In genomic region chr5:178432421-178433272, GRCh38 we compare ENCODE assay signal across 23 cellular contexts.
DNase-seq lines count a peak whose midpoint lies in the region; ATAC-seq, FAIRE-seq and TF ChIP-seq lines count a peak whose summit lies in the region.
"Had no signal": no experiment of that assay in that cellular context is flagged by ENCODE, and none has a peak within 500 bp of the region (broad histone marks: within the 10 kb centered on the region; RNA-seq: fewer than 3 reads in every experiment).

No MANE protein-coding gene starts in this region.

- H3K27me3 ChIP-seq in astrocyte (ENCODE audit: insufficient read depth, low read length) (no peaks in the 10 kb centered on the region), lung (ENCODE audit: control insufficient read depth, insufficient read depth) (no peaks in the 10 kb centered on the region), suprapubic skin (no peaks in the 10 kb centered on the region), colonic mucosa (no peaks in the 10 kb centered on the region)

- no peaks in the 10 kb centered on the region for H3K27me3 Mint-ChIP-seq in activated CD4-positive, alpha-beta memory T cell treated with anti-CD3 and anti-CD28 coated beads, Interleukin-2, amount 10 ng/mL, durations not matched to agents 7 days and 5 days
- H3K27me3 Mint-ChIP-seq in activated CD4-positive, alpha-beta memory T cell treated with anti-CD3 and anti-CD28 coated beads for 36 hours, result peaks cover 3% of the 10 kb centered on the region
- H3K27me3 Mint-ChIP-seq in astrocyte (ENCODE audit: low read depth, unreplicated experiment), result peaks cover 42% of the 10 kb centered on the region

- H3K27ac Mint-ChIP-seq in activated CD4-positive, alpha-beta memory T cell treated with anti-CD3 and anti-CD28 coated beads, Interleukin-2, amount 10 ng/mL, durations not matched to agents 7 days and 5 days, result no peak overlapping the region
- no peak overlapping the region for H3K27ac Mint-ChIP-seq in activated CD4-positive, alpha-beta memory T cell treated with anti-CD3 and anti-CD28 coated beads for 36 hours
- H3K27ac Mint-ChIP-seq in astrocyte (ENCODE audit: unreplicated experiment), result peak overlapping the region; percentile 34
- H3K27ac Mint-ChIP-seq: activated CD8-positive, alpha-beta T cell treated with anti-CD3 and anti-CD28 coated beads, Interleukin-2, amount 10 ng/mL, durations not matched to agents 7 days and 5 days; activated T-helper 2 cell treated with anti-CD3 and anti-CD28 coated beads, Interferon-gamma antibody, Interleukin-2, Interleukin-4, amounts not matched to agents 10 μg/mL and 5 μg/mL and 100 μg/mL, durations not matched to agents 14 hours and 24 hours and 36 hours; memory B cell; natural killer cell had no signal

- H3K4me2 ChIP-seq in astrocyte (ENCODE audit: low read length), result no peak overlapping the region

- H3K9me3 Mint-ChIP-seq in activated CD4-positive, alpha-beta memory T cell treated with anti-CD3 and anti-CD28 coated beads, Interleukin-2, amount 10 ng/mL, durations not matched to agents 7 days and 5 days, result no peaks in the 10 kb centered on the region
- H3K9me3 Mint-ChIP-seq in activated CD4-positive, alpha-beta memory T cell treated with anti-CD3 and anti-CD28 coated beads for 36 hours, result no peaks in the 10 kb centered on the region
- peaks cover 6% of the 10 kb centered on the region for H3K9me3 Mint-ChIP-seq in astrocyte (ENCODE audit: unreplicated experiment)
- H3K9me3 Mint-ChIP-seq: activated T-helper 2 cell treated with anti-CD3 and anti-CD28 coated beads, Interferon-gamma antibody, Interleukin-2, Interleukin-4, amounts not matched to agents 10 μg/mL and 5 μg/mL and 100 μg/mL, durations not matched to agents 14 hours and 24 hours and 36 hours; natural killer cell had no signal

- TF ChIP-seq EP300 in suprapubic skin (IDR thresholded peaks at IDR 0.05), result no peak

- H3K9ac ChIP-seq in astrocyte (ENCODE audit: low read length) (no peak overlapping the region), colonic mucosa (ENCODE audit: low read depth in 2 of 2, low read length in 2 of 2) (no peak overlapping the region)

- no peaks in the 10 kb centered on the region for H3K79me2 ChIP-seq in astrocyte (ENCODE audit: insufficient read depth, low read length)

- CTCF ChIA-PET in activated CD4-positive, alpha-beta memory T cell treated with anti-CD3 and anti-CD28 coated beads, Interleukin-2, amount 10 ng/mL, durations not matched to agents 7 days and 5 days (lab: Charles Lee), result no interaction called here
- CTCF ChIA-PET in activated CD4-positive, alpha-beta memory T cell treated with anti-CD3 and anti-CD28 coated beads for 36 hours (lab: Charles Lee), result no interaction called here

- FAIRE-seq in astrocyte (lab: Jason Lieb, UNC), result no peak
- FAIRE-seq: small intestine had no signal

- POLR2A ChIA-PET in activated CD4-positive, alpha-beta memory T cell treated with anti-CD3 and anti-CD28 coated beads, Interleukin-2, amount 10 ng/mL, durations not matched to agents 7 days and 5 days (lab: Charles Lee), result no interaction called here
- POLR2A ChIA-PET in activated CD4-positive, alpha-beta memory T cell treated with anti-CD3 and anti-CD28 coated beads for 36 hours (lab: Charles Lee), result no interaction called here

- H2AFZ ChIP-seq in astrocyte (ENCODE audit: low read depth, low read length), result no peak overlapping the region

- intact Hi-C loops in activated CD4-positive, alpha-beta memory T cell treated with anti-CD3 and anti-CD28 coated beads for 36 hours (cut with micrococcal nuclease), result no loop called here
- intact Hi-C loops in colonic mucosa (cut with DNase I), result no loop called here

- WGBS in lung, 2 donors, result 69% methylated on average over 12 of the region's 12 CpGs
- WGBS in suprapubic skin, result 75% methylated on average over 12 of the region's 12 CpGs

- no peak for TF ChIP-seq CTCF in astrocyte (IDR thresholded peaks at IDR 0.05; ENCODE audit: insufficient read depth, low read depth, low read length)
- no peak for TF ChIP-seq CTCF in lung (IDR thresholded peaks at IDR 0.05; ENCODE audit: control extremely low read depth, extremely low read depth)
- no peak for TF ChIP-seq CTCF in suprapubic skin (IDR thresholded peaks at IDR 0.05)
- TF ChIP-seq CTCF in colonic mucosa (IDR thresholded peaks at IDR 0.05), result no peak

- no peak for ATAC-seq in lung (ENCODE audit: insufficient read depth, low FRiP score)
- no peak for ATAC-seq in HG03097 (IDR thresholded peaks at IDR 0.05; ENCODE audit: low FRiP score, unreplicated experiment)
- ATAC-seq: activated CD8-positive, alpha-beta T cell treated with anti-CD3 and anti-CD28 coated beads, Interleukin-2, amount 10 ng/mL, durations not matched to agents 7 days and 5 days; HCT116; natural killer cell had no signal

- H3K36me3 ChIP-seq in astrocyte (ENCODE audit: insufficient read depth, low read length) (no peaks in the 10 kb centered on the region), lung (ENCODE audit: control insufficient read depth in 2 of 2, insufficient read depth in 2 of 2, low read length in 2 of 2) (no peaks in the 10 kb centered on the region), suprapubic skin (no peaks in the 10 kb centered on the region), colonic mucosa (no peaks in the 10 kb centered on the region)

- H3K4me3 ChIP-seq in astrocyte (ENCODE audit: insufficient read depth, low read depth, low read length), result no peak overlapping the region
- H3K4me3 ChIP-seq in lung, result no peak overlapping the region
- no peak overlapping the region for H3K4me3 ChIP-seq in suprapubic skin
- H3K4me3 ChIP-seq in colonic mucosa, result no peak overlapping the region
- H3K4me3 ChIP-seq: SK-N-MC had no signal

- DNase-seq in activated CD4-positive, alpha-beta memory T cell treated with anti-CD3 and anti-CD28 coated beads, Interleukin-2, amount 10 ng/mL, durations not matched to agents 7 days and 5 days, result peak; percentile 4
- DNase-seq in activated CD4-positive, alpha-beta memory T cell treated with anti-CD3 and anti-CD28 coated beads for 36 hours, result no peak
- DNase-seq in astrocyte (ENCODE audit: low read depth) (no peak), lung (ENCODE audit: low spot score) (peak; percentile 25), suprapubic skin (ENCODE audit: low spot score in 2 of 2) (peak in 1 of 2 donors; percentile 45), colonic mucosa (no peak), T-helper 2 cell (no peak)
- DNase-seq: activated CD4-positive, CD25-positive, alpha-beta regulatory T cell; activated CD8-positive, alpha-beta T cell treated with anti-CD3 and anti-CD28 coated beads, Interleukin-2, amount 10 ng/mL, durations not matched to agents 7 days and 5 days; AML-193; DMS79 treated with DMSO at 0.1 percent for 48 hours; natural killer cell; NCI-H524; small intestine; stimulated activated CD4-positive, alpha-beta T cell treated with anti-CD3 and anti-CD28 coated beads, Interleukin-4, amount 100 ng/mL, for 24 hours; T-helper 9 cell had no signal

- H3K27ac ChIP-seq in astrocyte (ENCODE audit: low read depth, low read length) (no peak overlapping the region), lung (ENCODE audit: low read depth in 1 of 2, low read length in 1 of 2) (no peak overlapping the region), suprapubic skin (peak overlapping the region; percentile 70), colonic mucosa (no peak overlapping the region)
- H3K27ac ChIP-seq: 22Rv1, SK-N-MC had no signal

- H4K20me1 ChIP-seq in astrocyte (ENCODE audit: insufficient read depth, low read length), result no peaks in the 10 kb centered on the region

- no peaks in the 10 kb centered on the region for H3K4me1 ChIP-seq in astrocyte (ENCODE audit: insufficient read depth, low read length)
- H3K4me1 ChIP-seq in lung (ENCODE audit: control insufficient read depth in 2 of 2, insufficient read depth in 2 of 2, low read length in 2 of 2), result peaks cover 0 to 9% of the 10 kb centered on the region in 2 donors
- H3K4me1 ChIP-seq in suprapubic skin, result peaks cover 38% of the 10 kb centered on the region
- H3K4me1 ChIP-seq in colonic mucosa, result no peaks in the 10 kb centered on the region

- H3K36me3 Mint-ChIP-seq in activated CD4-positive, alpha-beta memory T cell treated with anti-CD3 and anti-CD28 coated beads, Interleukin-2, amount 10 ng/mL, durations not matched to agents 7 days and 5 days (ENCODE audit: low read depth), result no peaks in the 10 kb centered on the region
- no peaks in the 10 kb centered on the region for H3K36me3 Mint-ChIP-seq in activated CD4-positive, alpha-beta memory T cell treated with anti-CD3 and anti-CD28 coated beads for 36 hours
- no peaks in the 10 kb centered on the region for H3K36me3 Mint-ChIP-seq in astrocyte (ENCODE audit: low read depth, unreplicated experiment)
- H3K36me3 Mint-ChIP-seq: brain, memory B cell, natural killer cell had no signal

- H3K4me3 Mint-ChIP-seq in activated CD4-positive, alpha-beta memory T cell treated with anti-CD3 and anti-CD28 coated beads, Interleukin-2, amount 10 ng/mL, durations not matched to agents 7 days and 5 days, result no peak overlapping the region
- H3K4me3 Mint-ChIP-seq in activated CD4-positive, alpha-beta memory T cell treated with anti-CD3 and anti-CD28 coated beads for 36 hours, result no peak overlapping the region
- H3K4me3 Mint-ChIP-seq in astrocyte (ENCODE audit: unreplicated experiment), result no peak overlapping the region
- H3K4me3 Mint-ChIP-seq: activated CD8-positive, alpha-beta T cell treated with anti-CD3 and anti-CD28 coated beads, Interleukin-2, amount 10 ng/mL, durations not matched to agents 7 days and 5 days; brain; memory B cell; natural killer cell had no signal

- TF ChIP-seq POLR2A in suprapubic skin (IDR thresholded peaks at IDR 0.05), result no peak

- H3K9me3 ChIP-seq in astrocyte (ENCODE audit: insufficient read depth, low read depth, low read length) (no peaks in the 10 kb centered on the region), lung (ENCODE audit: control insufficient read depth in 2 of 2, insufficient read depth in 1 of 2, low read length in 1 of 2) (no peaks in the 10 kb centered on the region), suprapubic skin (no peaks in the 10 kb centered on the region), colonic mucosa (no peaks in the 10 kb centered on the region)

- no peaks in the 10 kb centered on the region for H3K4me1 Mint-ChIP-seq in activated CD4-positive, alpha-beta memory T cell treated with anti-CD3 and anti-CD28 coated beads, Interleukin-2, amount 10 ng/mL, durations not matched to agents 7 days and 5 days
- H3K4me1 Mint-ChIP-seq in activated CD4-positive, alpha-beta memory T cell treated with anti-CD3 and anti-CD28 coated beads for 36 hours (ENCODE audit: low read depth), result no peaks in the 10 kb centered on the region
- H3K4me1 Mint-ChIP-seq in astrocyte (ENCODE audit: low read depth, unreplicated experiment), result peaks cover 4% of the 10 kb centered on the region
- H3K4me1 Mint-ChIP-seq: memory B cell, natural killer cell had no signal

Comparison
In these comparisons a context has a peak if more than half of its experiments do, and no peak if none do; other contexts are left out.
1. DNase-seq: peak in activated CD4-positive, alpha-beta memory T cell treated with anti-CD3 and anti-CD28 coated beads, Interleukin-2, amount 10 ng/mL, durations not matched to agents 7 days and 5 days (single experiment) and lung (single experiment); none in activated CD4-positive, alpha-beta memory T cell treated with anti-CD3 and anti-CD28 coated beads for 36 hours (single experiment), astrocyte (single experiment), colonic mucosa (single experiment) and T-helper 2 cell (0 of 5).